8 cellular contexts compared by ENCODE assay signal in the genomic region with DNA sequence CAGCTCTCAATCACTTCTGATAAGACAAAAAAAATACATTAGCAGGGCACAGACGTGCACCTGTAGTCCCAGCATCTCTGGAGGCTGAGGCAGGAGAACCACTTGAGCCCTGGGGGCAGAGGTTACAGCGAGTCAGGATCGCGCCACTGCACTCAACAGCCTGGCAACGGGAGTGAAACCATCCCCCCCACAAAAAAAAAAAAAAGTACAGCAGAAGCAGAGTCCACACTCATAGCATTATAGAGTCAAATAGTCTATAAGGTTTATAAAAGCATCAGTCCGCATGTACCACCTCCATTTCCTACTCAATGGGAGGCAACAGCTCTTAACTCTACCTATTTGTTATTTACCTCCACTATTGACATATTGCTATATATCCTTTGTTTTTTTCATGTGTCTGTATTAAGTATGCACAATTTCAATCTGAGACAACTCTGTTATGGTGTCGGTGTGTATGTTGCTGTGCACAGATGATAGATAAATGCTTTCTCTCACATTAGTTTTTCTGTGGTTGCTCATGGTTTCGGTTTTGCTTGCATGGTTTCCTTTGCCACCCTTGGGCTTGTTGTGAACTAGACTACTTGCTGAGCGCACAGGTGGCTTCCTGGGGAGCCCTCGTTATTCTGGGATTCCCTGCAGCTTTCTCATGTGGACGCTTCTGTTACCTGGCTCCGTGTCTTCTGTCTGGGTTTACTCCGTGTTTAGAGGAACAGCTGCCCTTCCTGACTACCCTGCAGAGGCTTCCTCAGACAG. TPM values are rescaled to one million over a fixed set of nuclear protein-coding genes. Genes with fewer than 3 reads are reported as not detected.
DNase-seq lines count a peak whose midpoint lies in the region; ATAC-seq and TF ChIP-seq lines count a peak whose summit lies in the region.

No MANE protein-coding gene starts in this region.

- no peak overlapping the region for H2AFZ ChIP-seq in KMS-11 (ENCODE audit: low read depth)

- CTCF ChIA-PET in GM10248 (lab: Yijun Ruan, JAX): interaction anchor here (1.0 to 1.2 kb wide), 3 partner anchors 11 to 106 kb away, joined by 3 read pairs; no protein-coding TSS in a partner anchor

- DNase-seq in GM10248 (ENCODE audit: extremely low spot score): peak; percentile 64
- DNase-seq in activated T-helper 2 cell treated with anti-CD3 and anti-CD28 coated beads, Interferon-gamma antibody, Interleukin-2, Interleukin-4, amounts not matched to agents 10 μg/mL and 5 μg/mL and 100 μg/mL, durations not matched to agents 14 hours and 24 hours and 36 hours (ENCODE audit: low spot score): peak; percentile 69
- peak; percentile 15 for DNase-seq in stimulated activated CD8-positive, alpha-beta memory T cell treated with anti-CD3 and anti-CD28 coated beads, Interleukin-15, amount 100 ng/mL, for 24 hours (ENCODE audit: low read depth)
- DNase-seq in NCI-H446 (lab: John Stamatoyannopoulos, UW): no peak
- DNase-seq in SKM-1 treated with dmso at 0.1 percent for 144 hours (lab: John Stamatoyannopoulos, UW; ENCODE audit: unreplicated experiment): no peak
- no peak for DNase-seq in NCI-H2196 (lab: John Stamatoyannopoulos, UW; ENCODE audit: unreplicated experiment)

- TF ChIP-seq CTCF in GM10248 (IDR thresholded peaks at IDR 0.05; ENCODE audit: control extremely low read depth, extremely low read depth, low read depth, missing control alignments) (no peak), KMS-11 (conservative IDR thresholded peaks at IDR 0.05; ENCODE audit: low read depth, low read length) (no peak)

- no peak overlapping the region for H3K4me3 Mint-ChIP-seq in activated T-helper 2 cell treated with anti-CD3 and anti-CD28 coated beads, Interferon-gamma antibody, Interleukin-2, Interleukin-4, amounts not matched to agents 10 μg/mL and 5 μg/mL and 100 μg/mL, durations not matched to agents 14 hours and 24 hours and 36 hours (ENCODE audit: low read depth)

- H3K27ac Mint-ChIP-seq in activated T-helper 2 cell treated with anti-CD3 and anti-CD28 coated beads, Interferon-gamma antibody, Interleukin-2, Interleukin-4, amounts not matched to agents 10 μg/mL and 5 μg/mL and 100 μg/mL, durations not matched to agents 14 hours and 24 hours and 36 hours: peak overlapping the region; percentile 48

- POLR2A ChIA-PET in GM10248 (lab: Yijun Ruan, JAX): no interaction called here

- H3K27ac ChIP-seq in KMS-11: no peak overlapping the region

- ATAC-seq in GM21447 (IDR thresholded peaks at IDR 0.05; ENCODE audit: unreplicated experiment): peak; percentile 98

- peaks cover 21% of the 10 kb centered on the region for H3K4me1 Mint-ChIP-seq in activated T-helper 2 cell treated with anti-CD3 and anti-CD28 coated beads, Interferon-gamma antibody, Interleukin-2, Interleukin-4, amounts not matched to agents 10 μg/mL and 5 μg/mL and 100 μg/mL, durations not matched to agents 14 hours and 24 hours and 36 hours (ENCODE audit: low read depth)

- H3K9ac ChIP-seq in KMS-11: no peak overlapping the region

- peak overlapping the region; percentile 50 for H3K4me2 ChIP-seq in KMS-11

- no peak overlapping the region for H3K4me3 ChIP-seq in KMS-11 (IDR thresholded peaks at IDR 0.05; ENCODE audit: insufficient read depth, low read depth, low read length)

- intact Hi-C loops in activated T-helper 2 cell treated with anti-CD3 and anti-CD28 coated beads, Interferon-gamma antibody, Interleukin-2, Interleukin-4, amounts not matched to agents 10 μg/mL and 5 μg/mL and 100 μg/mL, durations not matched to agents 14 hours and 24 hours and 36 hours (cut with micrococcal nuclease): loop anchor here (1.0 to 5.0 kb wide), 2 partner anchors 41 to 259 kb away; a partner anchor contains a TSS

- H3K36me3 Mint-ChIP-seq in activated T-helper 2 cell treated with anti-CD3 and anti-CD28 coated beads, Interferon-gamma antibody, Interleukin-2, Interleukin-4, amounts not matched to agents 10 μg/mL and 5 μg/mL and 100 μg/mL, durations not matched to agents 14 hours and 24 hours and 36 hours (ENCODE audit: low read depth): no peaks in the 10 kb centered on the region

- H3K79me2 ChIP-seq in KMS-11 (ENCODE audit: insufficient read depth, low read depth): no peaks in the 10 kb centered on the region

- H3K27me3 Mint-ChIP-seq in activated T-helper 2 cell treated with anti-CD3 and anti-CD28 coated beads, Interferon-gamma antibody, Interleukin-2, Interleukin-4, amounts not matched to agents 10 μg/mL and 5 μg/mL and 100 μg/mL, durations not matched to agents 14 hours and 24 hours and 36 hours (ENCODE audit: low read depth): peaks cover 67% of the 10 kb centered on the region

- H4K20me1 ChIP-seq in KMS-11 (ENCODE audit: insufficient read depth): no peaks in the 10 kb centered on the region

- no peaks in the 10 kb centered on the region for H3K36me3 ChIP-seq in KMS-11 (ENCODE audit: insufficient read depth)

- no peaks in the 10 kb centered on the region for H3K9me3 Mint-ChIP-seq in activated T-helper 2 cell treated with anti-CD3 and anti-CD28 coated beads, Interferon-gamma antibody, Interleukin-2, Interleukin-4, amounts not matched to agents 10 μg/mL and 5 μg/mL and 100 μg/mL, durations not matched to agents 14 hours and 24 hours and 36 hours

- H3K4me1 ChIP-seq in KMS-11 (ENCODE audit: low read depth, poor library complexity, severe bottlenecking): peaks cover 19% of the 10 kb centered on the region

- H3K27me3 ChIP-seq in KMS-11 (ENCODE audit: insufficient read depth, low read depth): peaks cover 29% of the 10 kb centered on the region

RNA-seq across cellular contexts. Expression of a gene that starts 40.4 kb away (rescaled TPM):
- 0.37 and 0.39 TPM in 2 replicates for total RNA-seq in activated T-helper 2 cell treated with anti-CD3 and anti-CD28 coated beads, Interferon-gamma antibody, Interleukin-2, Interleukin-4, amounts not matched to agents 10 μg/mL and 5 μg/mL and 100 μg/mL, durations not matched to agents 14 hours and 24 hours and 36 hours

Comparison
In these comparisons a context has a peak if more than half of its experiments do, and no peak if none do; other contexts are left out.
1. DNase-seq: peak in GM10248 (single experiment), activated T-helper 2 cell treated with anti-CD3 and anti-CD28 coated beads, Interferon-gamma antibody, Interleukin-2, Interleukin-4, amounts not matched to agents 10 μg/mL and 5 μg/mL and 100 μg/mL, durations not matched to agents 14 hours and 24 hours and 36 hours (single experiment) and stimulated activated CD8-positive, alpha-beta memory T cell treated with anti-CD3 and anti-CD28 coated beads, Interleukin-15, amount 100 ng/mL, for 24 hours (single experiment); none in NCI-H446 (0 of 2), SKM-1 treated with dmso at 0.1 percent for 144 hours (single experiment) and NCI-H2196 (single experiment).